Comparison of ENCODE assay signal across 11 cellular contexts in genomic region chr16:2981177-2981898, GRCh38. TPM values are rescaled to one million over a fixed set of nuclear protein-coding genes. Genes with fewer than 3 reads are reported as not detected.
A peak's percentile ranks its signal among the peaks of the same experiment; 100 is the strongest.
DNase-seq lines count a peak whose midpoint lies in the region; ATAC-seq and FAIRE-seq lines count a peak whose summit lies in the region.
"Had no signal": no experiment of that assay in that cellular context is flagged by ENCODE, and none has a peak within 500 bp of the region (broad histone marks: within the 10 kb centered on the region; RNA-seq: fewer than 3 reads in every experiment).

No MANE protein-coding gene starts in this region.

- intact Hi-C loops in activated naive CD4-positive, alpha-beta T cell treated with anti-CD3 and anti-CD28 coated beads for 36 hours (cut with micrococcal nuclease), result loop anchor here (2.0 kb wide), 2 partner anchors 17 to 41 kb away; partner anchors contain the start of genes HCFC1R1 and KREMEN2

- no peak for FAIRE-seq in RCC 7860 (lab: Jason Lieb, UNC)

- H3K36me3 Mint-ChIP-seq in activated naive CD4-positive, alpha-beta T cell treated with anti-CD3 and anti-CD28 coated beads for 36 hours (ENCODE audit: low read depth), result peaks cover 23% of the 10 kb centered on the region
- H3K36me3 Mint-ChIP-seq in activated CD4-positive, alpha-beta memory T cell treated with anti-CD3 and anti-CD28 coated beads, Interleukin-2, amount 10 ng/mL, durations not matched to agents 7 days and 5 days (ENCODE audit: low read depth), result peaks cover 18% of the 10 kb centered on the region

- peak overlapping the region; percentile 84 for H3K27ac Mint-ChIP-seq in activated naive CD4-positive, alpha-beta T cell treated with anti-CD3 and anti-CD28 coated beads for 36 hours
- H3K27ac Mint-ChIP-seq in activated CD4-positive, alpha-beta memory T cell treated with anti-CD3 and anti-CD28 coated beads, Interleukin-2, amount 10 ng/mL, durations not matched to agents 7 days and 5 days, result peak overlapping the region; percentile 76

- POLR2A ChIA-PET in activated CD4-positive, alpha-beta memory T cell treated with anti-CD3 and anti-CD28 coated beads, Interleukin-2, amount 10 ng/mL, durations not matched to agents 7 days and 5 days (lab: Charles Lee), result interaction anchor here (0.6 to 4.7 kb wide), 25 partner anchors 10 to 204 kb away, joined by 3 to 107 read pairs (median 5); partner anchors contain the start of genes FLYWCH2, HCFC1R1, IL32 and KREMEN2

- H3K27me3 ChIP-seq in thymus (ENCODE audit: control insufficient read depth, insufficient read depth), result peaks cover 3% of the 10 kb centered on the region
- H3K27me3 ChIP-seq: thyroid gland had no signal

- no peaks in the 10 kb centered on the region for H3K27me3 Mint-ChIP-seq in activated naive CD4-positive, alpha-beta T cell treated with anti-CD3 and anti-CD28 coated beads for 36 hours (ENCODE audit: low read depth)
- H3K27me3 Mint-ChIP-seq in activated CD4-positive, alpha-beta memory T cell treated with anti-CD3 and anti-CD28 coated beads, Interleukin-2, amount 10 ng/mL, durations not matched to agents 7 days and 5 days, result peaks cover 3% of the 10 kb centered on the region

- peaks cover 14% of the 10 kb centered on the region for H3K36me3 ChIP-seq in thymus (ENCODE audit: control insufficient read depth, insufficient read depth)
- H3K36me3 ChIP-seq: thyroid gland had no signal

- no peaks in the 10 kb centered on the region for H3K9me3 Mint-ChIP-seq in activated naive CD4-positive, alpha-beta T cell treated with anti-CD3 and anti-CD28 coated beads for 36 hours
- H3K9me3 Mint-ChIP-seq in activated CD4-positive, alpha-beta memory T cell treated with anti-CD3 and anti-CD28 coated beads, Interleukin-2, amount 10 ng/mL, durations not matched to agents 7 days and 5 days, result no peaks in the 10 kb centered on the region

- ATAC-seq in GM19035 (IDR thresholded peaks at IDR 0.05; ENCODE audit: unreplicated experiment), result no peak

- peaks cover 14% of the 10 kb centered on the region for H3K4me1 Mint-ChIP-seq in activated naive CD4-positive, alpha-beta T cell treated with anti-CD3 and anti-CD28 coated beads for 36 hours (ENCODE audit: low read depth)
- peaks cover 41% of the 10 kb centered on the region for H3K4me1 Mint-ChIP-seq in activated CD4-positive, alpha-beta memory T cell treated with anti-CD3 and anti-CD28 coated beads, Interleukin-2, amount 10 ng/mL, durations not matched to agents 7 days and 5 days

- no peaks in the 10 kb centered on the region for H3K9me3 ChIP-seq in thymus (ENCODE audit: control insufficient read depth)
- H3K9me3 ChIP-seq: thyroid gland had no signal

- H3K4me1 ChIP-seq in thymus (ENCODE audit: control insufficient read depth, insufficient read depth, low read length), result peaks cover 7% of the 10 kb centered on the region

- CTCF ChIA-PET in activated naive CD4-positive, alpha-beta T cell treated with anti-CD3 and anti-CD28 coated beads for 36 hours (lab: Charles Lee), result interaction anchor here (0.8 to 2.5 kb wide), 5 partner anchors 9 to 149 kb away, joined by 3 to 12 read pairs (median 5); no protein-coding TSS in a partner anchor
- CTCF ChIA-PET in activated CD4-positive, alpha-beta memory T cell treated with anti-CD3 and anti-CD28 coated beads, Interleukin-2, amount 10 ng/mL, durations not matched to agents 7 days and 5 days (lab: Charles Lee), result interaction anchor here (1.5 to 4.7 kb wide), 4 partner anchors 12 to 51 kb away, joined by 3 to 31 read pairs (median 8); partner anchors contain the start of gene PAQR4

- H3K4me3 Mint-ChIP-seq in activated naive CD4-positive, alpha-beta T cell treated with anti-CD3 and anti-CD28 coated beads for 36 hours, result peak overlapping the region; percentile 81
- H3K4me3 Mint-ChIP-seq in activated CD4-positive, alpha-beta memory T cell treated with anti-CD3 and anti-CD28 coated beads, Interleukin-2, amount 10 ng/mL, durations not matched to agents 7 days and 5 days, result peak overlapping the region; percentile 88

- WGBS in thymus, result 85% methylated on average over 33 of the region's 33 CpGs

- H3K4me3 ChIP-seq in thymus (ENCODE audit: low read length), result peak overlapping the region; percentile 92

- no peak for DNase-seq in activated naive CD4-positive, alpha-beta T cell treated with anti-CD3 and anti-CD28 coated beads for 36 hours
- DNase-seq in activated naive CD4-positive, alpha-beta T cell treated with Interleukin-2 at 50 U/mL for 16 hours, result no peak
- no peak for DNase-seq in activated CD4-positive, alpha-beta memory T cell treated with anti-CD3 and anti-CD28 coated beads, Interleukin-2, amount 10 ng/mL, durations not matched to agents 7 days and 5 days
- DNase-seq in iPS-NIHi11 (ENCODE audit: low spot score) (peak; percentile 59), RCC 7860 (ENCODE audit: low spot score) (no peak), GF-D8 (lab: John Stamatoyannopoulos, UW) (no peak)
- DNase-seq: thyroid gland had no signal

- H3K27ac ChIP-seq in thymus (ENCODE audit: low read depth), result no peak overlapping the region

RNA-seq across cellular contexts. Expression of gene PKMYT1, which starts 1.1 kb away (rescaled TPM):
- 100 to 1,000 TPM; 128 to 136 TPM for total RNA-seq in activated naive CD4-positive, alpha-beta T cell treated with anti-CD3 and anti-CD28 coated beads for 36 hours
- 100 to 1,000 TPM; 118 to 124 TPM for total RNA-seq in activated CD4-positive, alpha-beta memory T cell treated with anti-CD3 and anti-CD28 coated beads, Interleukin-2, amount 10 ng/mL, durations not matched to agents 7 days and 5 days
- 5.3 TPM for polyA plus RNA-seq in thymus

RNA-seq across cellular contexts. Expression of gene PAQR4, which starts 12.2 kb away (rescaled TPM):
- total RNA-seq in activated naive CD4-positive, alpha-beta T cell treated with anti-CD3 and anti-CD28 coated beads for 36 hours, result 10 to 100 TPM; 25.8 to 28.2 TPM
- 10 to 100 TPM; 50.0 to 52.3 TPM for total RNA-seq in activated CD4-positive, alpha-beta memory T cell treated with anti-CD3 and anti-CD28 coated beads, Interleukin-2, amount 10 ng/mL, durations not matched to agents 7 days and 5 days
- polyA plus RNA-seq in thymus, result 9.5 TPM

RNA-seq across cellular contexts. Expression of gene KREMEN2, which starts 17.3 kb away (rescaled TPM):
- not detected for total RNA-seq in activated naive CD4-positive, alpha-beta T cell treated with anti-CD3 and anti-CD28 coated beads for 36 hours
- not detected for total RNA-seq in activated CD4-positive, alpha-beta memory T cell treated with anti-CD3 and anti-CD28 coated beads, Interleukin-2, amount 10 ng/mL, durations not matched to agents 7 days and 5 days
- polyA plus RNA-seq in thymus, result 3.1 TPM
- total RNA-seq: liver, thyroid gland had no signal
- polyA plus RNA-seq: BJ, liver had no signal

RNA-seq across cellular contexts. Expression of gene CLDN9, which starts 31.4 kb away (rescaled TPM):
- total RNA-seq in activated naive CD4-positive, alpha-beta T cell treated with anti-CD3 and anti-CD28 coated beads for 36 hours, result not detected
- total RNA-seq in activated CD4-positive, alpha-beta memory T cell treated with anti-CD3 and anti-CD28 coated beads, Interleukin-2, amount 10 ng/mL, durations not matched to agents 7 days and 5 days, result under 1 TPM; 0.23 to 0.28 TPM
- polyA plus RNA-seq in thymus, result 0.98 TPM
- polyA plus RNA-seq: BJ had no signal

RNA-seq across cellular contexts. Expression of gene CLDN6, which starts 36.6 kb away (rescaled TPM):
- total RNA-seq in activated naive CD4-positive, alpha-beta T cell treated with anti-CD3 and anti-CD28 coated beads for 36 hours, result not detected
- not detected for total RNA-seq in activated CD4-positive, alpha-beta memory T cell treated with anti-CD3 and anti-CD28 coated beads, Interleukin-2, amount 10 ng/mL, durations not matched to agents 7 days and 5 days
- polyA plus RNA-seq in thymus, result 0.48 TPM
- total RNA-seq: thyroid gland had no signal
- polyA plus RNA-seq: liver had no signal
